27 cellular contexts compared by ENCODE assay signal in genomic region chr1:81738902-81739301, GRCh38.
"Had no signal": no experiment of that assay in that cellular context is flagged by ENCODE, and none has a peak within 500 bp of the region (broad histone marks: within the 10 kb centered on the region; RNA-seq: fewer than 3 reads in every experiment).

No MANE protein-coding gene starts in this region.

- H3K27me3 Mint-ChIP-seq: activated CD8-positive, alpha-beta T cell treated with anti-CD3 and anti-CD28 coated beads for 36 hours; activated T-helper 17 cell treated with anti-CD3 and anti-CD28 coated beads, Interleukin-2, amount 50 U/mL, for 72 hours; brain; stimulated activated naive B cell treated with anti-CD40 and anti-IgM and Interleukin-4, amounts not matched to agents 10 μg/mL and 1 μg/mL and 100 μg/mL, for 72 hours had no signal

- H3K4me3 Mint-ChIP-seq: activated CD8-positive, alpha-beta T cell treated with anti-CD3 and anti-CD28 coated beads for 36 hours; activated T-cell treated with anti-CD3 and anti-CD28 coated beads, Interleukin-2, amount 50 U/mL, for 4 hours; activated T-helper 17 cell treated with anti-CD3 and anti-CD28 coated beads, Interleukin-2, amount 50 U/mL, for 72 hours; brain; immature natural killer cell; natural killer cell; stimulated activated naive B cell treated with anti-CD40 and anti-IgM and Interleukin-4, amounts not matched to agents 10 μg/mL and 1 μg/mL and 100 μg/mL, for 72 hours had no signal

- H3K4me1 ChIP-seq: right lobe of liver, transverse colon had no signal

- DNase-seq: activated CD4-positive, alpha-beta T cell treated with anti-CD3 and anti-CD28 coated beads for 1 hour; activated CD4-positive, alpha-beta T cell treated with anti-CD3 and anti-CD28 coated beads, Interleukin-2, amount 50 U/mL, for 1 hour; activated CD8-positive, alpha-beta T cell treated with anti-CD3 and anti-CD28 coated beads for 36 hours; activated gamma-delta T cell treated with Interleukin-2 at 50 U/mL for 16 hours; activated naive CD4-positive, alpha-beta T cell treated with anti-CD3 and anti-CD28 coated beads, Interleukin-2, amount 50 U/mL, for 16 hours; activated T-cell treated with anti-CD3 and anti-CD28 coated beads, Interleukin-2, amount 50 U/mL, for 4 hours; dorsolateral prefrontal cortex; effector memory CD4-positive, alpha-beta T cell; heart left ventricle; hypothalamus; immature natural killer cell; kidney; left colon; mesendoderm; natural killer cell; right lobe of liver; small intestine; stimulated activated CD4-positive, alpha-beta T cell treated with anti-CD3 and anti-CD28 coated beads, Interleukin-1b, Interleukin-23, amount 100 ng/mL, for 48 hours; stimulated activated CD4-positive, alpha-beta T cell treated with anti-CD3 and anti-CD28 coated beads, Interleukin-4, amount 100 ng/mL, for 4 hours; stimulated activated CD8-positive, alpha-beta memory T cell treated with anti-CD3 and anti-CD28 coated beads, Interleukin-4, amount 100 ng/mL, for 48 hours; stimulated activated naive B cell treated with anti-CD40 and anti-IgM and Interleukin-4, amounts not matched to agents 10 μg/mL and 1 μg/mL and 100 μg/mL, for 72 hours; T-helper 2 cell; transverse colon had no signal

- H3K36me3 ChIP-seq: gastroesophageal sphincter, heart left ventricle, right lobe of liver, transverse colon had no signal

- H3K4me3 ChIP-seq: coronary artery, dorsolateral prefrontal cortex, gastroesophageal sphincter, heart left ventricle, right lobe of liver, transverse colon had no signal

- H3K27me3 ChIP-seq: dorsolateral prefrontal cortex, gastroesophageal sphincter, heart left ventricle, right lobe of liver, transverse colon had no signal

- H3K9me3 Mint-ChIP-seq: activated CD8-positive, alpha-beta T cell treated with anti-CD3 and anti-CD28 coated beads for 36 hours; activated T-cell treated with anti-CD3 and anti-CD28 coated beads, Interleukin-2, amount 50 U/mL, for 4 hours; brain; stimulated activated naive B cell treated with anti-CD40 and anti-IgM and Interleukin-4, amounts not matched to agents 10 μg/mL and 1 μg/mL and 100 μg/mL, for 72 hours had no signal

- H3K4me1 Mint-ChIP-seq: activated T-helper 17 cell treated with anti-CD3 and anti-CD28 coated beads, Interleukin-2, amount 50 U/mL, for 72 hours; immature natural killer cell; natural killer cell; stimulated activated naive B cell treated with anti-CD40 and anti-IgM and Interleukin-4, amounts not matched to agents 10 μg/mL and 1 μg/mL and 100 μg/mL, for 72 hours had no signal

- H3K36me3 Mint-ChIP-seq: brain; immature natural killer cell; natural killer cell; stimulated activated naive B cell treated with anti-CD40 and anti-IgM and Interleukin-4, amounts not matched to agents 10 μg/mL and 1 μg/mL and 100 μg/mL, for 72 hours had no signal

- H3K27ac Mint-ChIP-seq: activated CD8-positive, alpha-beta T cell treated with anti-CD3 and anti-CD28 coated beads for 36 hours; activated T-helper 17 cell treated with anti-CD3 and anti-CD28 coated beads, Interleukin-2, amount 50 U/mL, for 72 hours; brain; immature natural killer cell; natural killer cell; stimulated activated naive B cell treated with anti-CD40 and anti-IgM and Interleukin-4, amounts not matched to agents 10 μg/mL and 1 μg/mL and 100 μg/mL, for 72 hours had no signal

- ATAC-seq: activated CD8-positive, alpha-beta T cell treated with anti-CD3 and anti-CD28 coated beads for 36 hours; activated T-cell treated with anti-CD3 and anti-CD28 coated beads, Interleukin-2, amount 50 U/mL, for 4 hours; activated T-helper 17 cell treated with anti-CD3 and anti-CD28 coated beads, Interleukin-2, amount 50 U/mL, for 72 hours; gastroesophageal sphincter; left colon; natural killer cell; right lobe of liver; stimulated activated naive B cell treated with anti-CD40 and anti-IgM and Interleukin-4, amounts not matched to agents 10 μg/mL and 1 μg/mL and 100 μg/mL, for 72 hours had no signal

- H3K27ac ChIP-seq: coronary artery, gastroesophageal sphincter, right lobe of liver, transverse colon had no signal

- H3K9me3 ChIP-seq: gastroesophageal sphincter, heart left ventricle, right lobe of liver, transverse colon had no signal
